9 cellular contexts compared by ENCODE assay signal in the genomic region with DNA sequence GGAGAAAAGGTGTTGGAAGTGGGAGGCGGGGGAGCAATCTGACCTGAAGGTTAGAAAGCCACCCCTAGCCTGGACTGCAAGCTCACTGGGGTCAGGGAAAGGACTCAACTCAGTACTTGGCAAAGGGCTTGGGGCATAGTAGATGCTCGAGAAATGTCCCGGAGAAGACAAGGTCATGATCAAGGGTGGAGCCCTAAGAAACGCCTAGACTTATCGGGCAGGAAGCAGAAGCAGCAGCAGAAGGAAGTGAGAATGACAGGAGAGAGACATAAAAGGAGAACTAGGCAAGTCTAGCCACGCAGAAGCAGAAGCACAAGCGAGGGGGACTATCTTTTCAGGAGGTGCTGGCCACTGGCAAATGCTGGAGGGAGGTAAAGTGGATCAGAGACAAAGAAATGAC. TPM values are rescaled to one million over a fixed set of nuclear protein-coding genes. Genes with fewer than 3 reads are reported as not detected.
DNase-seq lines count a peak whose midpoint lies in the region; ATAC-seq, FAIRE-seq and TF ChIP-seq lines count a peak whose summit lies in the region.
"Had no signal": no experiment of that assay in that cellular context is flagged by ENCODE, and none has a peak within 500 bp of the region (broad histone marks: within the 10 kb centered on the region; RNA-seq: fewer than 3 reads in every experiment).

No MANE protein-coding gene starts in this region.

- H2BK120ac ChIP-seq in H9 (ENCODE audit: low read depth, low read length, poor library complexity, severe bottlenecking) = no peak overlapping the region

- TF ChIP-seq POLR2A in lower leg skin (IDR thresholded peaks at IDR 0.05) = no peak

- 72 to 82% methylated on average over 7 of the region's 7 CpGs for whole genome bisulfite sequencing in heart right ventricle, 2 donors
- 52 to 53% methylated on average over 7 of the region's 7 CpGs for WGBS in lower leg skin, 2 donors
- WGBS in H9 (ENCODE audit: extremely low coverage, insufficient read length, low lambda C conversion rate) = no CpG with 5 or more reads among the region's 7 CpGs

- H3K23ac ChIP-seq in H9 (ENCODE audit: insufficient read length, low read depth, low read length) = no peak overlapping the region

- ATAC-seq in GM21390 (IDR thresholded peaks at IDR 0.05; ENCODE audit: unreplicated experiment) = peak; percentile 69
- peak in 5 of 8 donors; percentile 11 to 47 (median 39) for ATAC-seq in heart right ventricle

- no peak overlapping the region for H2BK12ac ChIP-seq in H9 (ENCODE audit: insufficient read length, low read depth, low read length)

- peak; percentile 91 for DNase-seq in NOMO-1 treated with dmso at 0.1 percent for 144 hours (lab: John Stamatoyannopoulos, UW; ENCODE audit: unreplicated experiment)
- no peak for DNase-seq in heart right ventricle
- DNase-seq in D721Med (ENCODE audit: insufficient read length, low spot score) = no peak
- DNase-seq in stimulated activated CD4-positive, alpha-beta T cell treated with anti-CD3 and anti-CD28 coated beads, Interleukin-1b, Interleukin-23, amount 100 ng/mL, for 48 hours = no peak
- no peak for DNase-seq in lower leg skin (ENCODE audit: low spot score in 2 of 2)
- DNase-seq in H9 = no peak
- DNase-seq: activated CD8-positive, alpha-beta memory T cell treated with anti-CD3 and anti-CD28 coated beads for 24 hours had no signal

- no peaks in the 10 kb centered on the region for H3K9me2 ChIP-seq in DOHH2 (replicated peaks; ENCODE audit: control insufficient read depth, low read length)

- no peak overlapping the region for H2BK5ac ChIP-seq in H9 (ENCODE audit: insufficient read length, low read length)

- H3K23me2 ChIP-seq in H9 (ENCODE audit: insufficient read length, low read depth, low read length, poor library complexity, severe bottlenecking) = no peaks in the 10 kb centered on the region

- H3K27me3 ChIP-seq in DOHH2 (ENCODE audit: control insufficient read depth, low read length) (no peaks in the 10 kb centered on the region), heart right ventricle (peaks cover 0 to 5% (median 0%) of the 10 kb centered on the region in 7 donors), H9 (ENCODE audit: insufficient read depth, low read length) (no peaks in the 10 kb centered on the region)

- TF ChIP-seq CTCF in DOHH2 (IDR thresholded peaks at IDR 0.05; ENCODE audit: low read depth, low read length, poor library complexity, severe bottlenecking) (no peak), heart right ventricle (IDR thresholded peaks at IDR 0.05) (no peak), D721Med (IDR thresholded peaks at IDR 0.05; ENCODE audit: insufficient read depth, missing control alignments) (no peak), lower leg skin (IDR thresholded peaks at IDR 0.05) (no peak), H9 (conservative IDR thresholded peaks at IDR 0.05) (no peak)

- H3K4me2 ChIP-seq in DOHH2 (ENCODE audit: low read length) = peak overlapping the region; percentile 73
- no peak overlapping the region for H3K4me2 ChIP-seq in H9 (ENCODE audit: insufficient read depth, insufficient read length, low read length)

- H4K91ac ChIP-seq in H9 (ENCODE audit: insufficient read length, low read depth, low read length) = no peak overlapping the region

- H3F3A ChIP-seq in DOHH2 (ENCODE audit: control insufficient read depth, insufficient read depth) = peaks cover 17% of the 10 kb centered on the region

- H3K79me1 ChIP-seq in H9 (ENCODE audit: insufficient read depth, low read depth, low read length, poor library complexity, severe bottlenecking) = peaks cover 6% of the 10 kb centered on the region

- H3K27ac Mint-ChIP-seq in H9 = peak overlapping the region in 1 of 3 experiments; percentile 12; a peak in 1 of 7 replicates

- H3K9ac ChIP-seq in H9 (ENCODE audit: extremely low read depth, insufficient read length, low read length) = no peak overlapping the region

- H3K4me3 Mint-ChIP-seq in H9 = no peak overlapping the region

- H3K27me3 Mint-ChIP-seq in H9 (ENCODE audit: low read depth) = no peaks in the 10 kb centered on the region

- no peak overlapping the region for H3K4ac ChIP-seq in H9 (ENCODE audit: low read depth, low read length)

- H3K9me3 Mint-ChIP-seq in H9 = peaks cover 5 to 7% of the 10 kb centered on the region in 2 experiments; a peak in 3 of 5 replicates

- H3K27ac ChIP-seq in DOHH2 (ENCODE audit: low read depth, low read length) (peak overlapping the region; percentile 69), heart right ventricle (peak overlapping the region in 2 of 10 donors; percentile 52 to 93), H9 (ENCODE audit: insufficient read length, low read depth, low read length) (no peak overlapping the region)

- peaks cover 14 to 25% (median 16%) of the 10 kb centered on the region in 3 experiments for H3K36me3 Mint-ChIP-seq in H9 (ENCODE audit: insufficient read depth in 1 of 3, low read depth in 3 of 3)

- H3K56ac ChIP-seq in H9 (ENCODE audit: insufficient read length, low read depth, low read length) = no peak overlapping the region

- no peak overlapping the region for H4K8ac ChIP-seq in H9 (replicated peaks; ENCODE audit: insufficient read length, low read depth, low read length)

- H3K4me1 Mint-ChIP-seq in H9 = peaks cover 16 to 22% of the 10 kb centered on the region in 2 experiments

- no peak overlapping the region for H3K18ac ChIP-seq in H9 (ENCODE audit: insufficient read length, low read depth, low read length)

- H3K9me3 ChIP-seq in DOHH2 (ENCODE audit: control insufficient read depth, insufficient read depth, low read length) (peaks cover 14% of the 10 kb centered on the region), heart right ventricle (peaks cover 0 to 13% (median 0%) of the 10 kb centered on the region in 11 donors), H9 (ENCODE audit: control insufficient read depth, low read depth, low read length) (no peaks in the 10 kb centered on the region)

- peaks cover 99% of the 10 kb centered on the region for H3K79me2 ChIP-seq in DOHH2 (ENCODE audit: control insufficient read depth, low read length)
- peaks cover 5% of the 10 kb centered on the region; the same call in 1 of the 2 replicates for H3K79me2 ChIP-seq in H9 (ENCODE audit: insufficient read depth, low read length)

- H4K5ac ChIP-seq in H9 (ENCODE audit: insufficient read length, low read depth, low read length) = no peak overlapping the region

- H3K4me3 ChIP-seq in DOHH2 (ENCODE audit: low read length) = peak overlapping the region; percentile 57
- H3K4me3 ChIP-seq in heart right ventricle = peak overlapping the region in 1 of 10 donors; percentile 4
- no peak overlapping the region for H3K4me3 ChIP-seq in lower leg skin (ENCODE audit: low read depth, poor library complexity, severe bottlenecking)

- H2AFZ ChIP-seq in H9 (ENCODE audit: low read length) = no peak overlapping the region

- no peak overlapping the region for H2BK20ac ChIP-seq in H9 (ENCODE audit: low read depth, low read length, poor library complexity, severe bottlenecking)

- 0 out of 2 replicates have a peak, but pooled peaks cover 2% of the 10 kb centered on the region for H4K20me1 ChIP-seq in DOHH2 (ENCODE audit: control insufficient read depth, insufficient read depth, low read depth, low read length)
- H4K20me1 ChIP-seq in H9 (ENCODE audit: control insufficient read depth, insufficient read depth, insufficient read length) = no peaks in the 10 kb centered on the region

- intact Hi-C loops in heart right ventricle (cut with DNase I) (no loop called here), lower leg skin (cut with DNase I; ENCODE audit: low total_unique reads) (no loop called here)

- no peak overlapping the region for H2BK15ac ChIP-seq in H9 (ENCODE audit: low read depth, low read length)

- no peak overlapping the region for H3K14ac ChIP-seq in H9 (ENCODE audit: insufficient read depth, low read length)

- no peak overlapping the region for H2AK5ac ChIP-seq in H9 (ENCODE audit: insufficient read length, low read length)

- peaks cover 91% of the 10 kb centered on the region for H3K4me1 ChIP-seq in DOHH2 (ENCODE audit: control insufficient read depth, low read length)
- peaks cover 0 to 89% (median 6%) of the 10 kb centered on the region in 9 donors for H3K4me1 ChIP-seq in heart right ventricle
- H3K4me1 ChIP-seq in H9 (ENCODE audit: insufficient read depth, low read length) = no peaks in the 10 kb centered on the region

- H3T11ph ChIP-seq in H9 (ENCODE audit: low read length) = no peak overlapping the region

- FAIRE-seq in D721Med (lab: Jason Lieb, UNC) = no peak

- H3K36me3 ChIP-seq in DOHH2 (ENCODE audit: control insufficient read depth, low read length) (peaks cover 65% of the 10 kb centered on the region), heart right ventricle (peaks cover 0 to 34% (median 0%) of the 10 kb centered on the region in 9 donors)

RNA-seq across cellular contexts. Expression of a gene that starts 10.2 kb away (rescaled TPM):
- total RNA-seq in heart right ventricle = 10 to 100 TPM in 5 of 10 donors, 1 to 10 TPM in 5; 6.4 to 72.9 (median 9.7) TPM
- 10 to 100 TPM in 1 of 2 donors, 1 to 10 TPM in 1; 8.6 to 24.0 TPM for polyA plus RNA-seq in heart right ventricle
- total RNA-seq in lower leg skin = 10 to 100 TPM in 2 of 4 donors, 1 to 10 TPM in 2; 6.5 to 25.7 (median 9.8) TPM
- 81.4 and 88.6 TPM in 2 replicates for total RNA-seq in H9 (2021)

RNA-seq across cellular contexts. Expression of a gene that starts 40.6 kb away (rescaled TPM):
- total RNA-seq in heart right ventricle (10 to 100 TPM; 40.0 to 77.9 (median 58.4) TPM), lower leg skin (10 to 100 TPM; 49.0 to 73.0 (median 65.8) TPM), H9 (2021) (32.2 and 36.7 TPM in 2 replicates)
- 10 to 100 TPM; 14.7 to 19.5 TPM for polyA plus RNA-seq in heart right ventricle
